Comparison of ENCODE assay signal across 24 cellular contexts in the genomic region with DNA sequence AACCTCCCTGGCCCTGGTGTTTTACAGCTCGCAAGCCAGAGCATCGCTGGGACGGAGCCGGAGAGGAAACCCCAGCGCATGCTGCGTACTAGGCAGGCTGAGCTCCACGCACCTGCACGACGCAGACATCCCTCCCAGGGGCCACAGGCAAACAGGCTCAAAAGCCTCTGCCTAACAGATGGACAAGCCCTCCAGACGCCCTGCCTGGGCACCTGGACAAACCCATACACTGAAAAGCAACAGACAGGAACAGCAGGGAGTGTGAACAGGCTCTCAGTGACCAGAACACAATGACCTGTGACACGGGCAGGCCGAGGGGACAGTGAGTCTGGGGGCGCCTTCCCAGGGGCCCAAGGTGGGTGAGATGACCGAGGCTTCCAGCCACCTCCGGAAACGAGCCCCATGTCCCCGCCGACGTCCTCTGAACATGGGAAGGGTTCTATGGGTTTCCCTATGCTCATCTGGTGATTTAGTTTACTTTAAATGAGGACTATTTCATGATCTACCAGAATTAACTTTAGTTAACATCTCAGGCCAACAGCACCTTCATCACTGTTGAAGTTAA.
"Had no signal": no experiment of that assay in that cellular context is flagged by ENCODE, and none has a peak within 500 bp of the region (broad histone marks: within the 10 kb centered on the region; RNA-seq: fewer than 3 reads in every experiment).

No MANE protein-coding gene starts in this region.

- H3K4me1 Mint-ChIP-seq: neural progenitor cell had no signal

- H3K9me3 Mint-ChIP-seq: activated naive CD4-positive, alpha-beta T cell treated with anti-CD3 and anti-CD28 coated beads, Interleukin-2, amount 50 U/mL, for 72 hours; activated T-helper 1 cell treated with anti-CD3 and anti-CD28 coated beads, Interleukin-12 subunit alpha, Interleukin-12 subunit beta, Interleukin-2, Interleukin-4 antibody, amounts not matched to agents 30 ng/mL and 10 ng/mL and 1 ng/mL, durations not matched to agents 14 hours and 24 hours and 36 hours; central memory CD8-positive, alpha-beta T cell; effector memory CD8-positive, alpha-beta T cell; naive thymus-derived CD8-positive, alpha-beta T cell; neural progenitor cell had no signal

- H3K4me1 ChIP-seq: breast epithelium, neural progenitor cell, testis, vagina had no signal

- H3K27ac ChIP-seq: breast epithelium, dorsolateral prefrontal cortex, esophagus squamous epithelium, neural progenitor cell, spleen, testis, vagina had no signal

- H3K27me3 ChIP-seq: breast epithelium, dorsolateral prefrontal cortex, esophagus squamous epithelium, neural progenitor cell, spleen, testis, vagina had no signal

- ATAC-seq: activated naive CD4-positive, alpha-beta T cell treated with anti-CD3 and anti-CD28 coated beads, Interleukin-2, amount 50 U/mL, for 72 hours; effector memory CD8-positive, alpha-beta T cell; left cardiac atrium; naive thymus-derived CD8-positive, alpha-beta T cell; right cardiac atrium had no signal

- H3K9me3 ChIP-seq: breast epithelium, esophagus squamous epithelium, spleen, testis, vagina had no signal

- H3K27me3 Mint-ChIP-seq: central memory CD8-positive, alpha-beta T cell; effector memory CD8-positive, alpha-beta T cell; naive thymus-derived CD8-positive, alpha-beta T cell had no signal

- H3K4me3 Mint-ChIP-seq: activated T-helper 1 cell treated with anti-CD3 and anti-CD28 coated beads, Interleukin-12 subunit alpha, Interleukin-12 subunit beta, Interleukin-2, Interleukin-4 antibody, amounts not matched to agents 30 ng/mL and 10 ng/mL and 1 ng/mL, durations not matched to agents 14 hours and 24 hours and 36 hours; central memory CD8-positive, alpha-beta T cell; effector memory CD8-positive, alpha-beta T cell; naive thymus-derived CD8-positive, alpha-beta T cell; neural progenitor cell had no signal

- H3K4me3 ChIP-seq: breast epithelium, dorsolateral prefrontal cortex, esophagus squamous epithelium, neural progenitor cell, spleen, testis, vagina had no signal

- H3K36me3 ChIP-seq: breast epithelium had no signal

- DNase-seq: activated CD4-positive, alpha-beta T cell treated with anti-CD3 and anti-CD28 coated beads for 4 hours; activated CD4-positive, alpha-beta T cell treated with anti-CD3 and anti-CD28 coated beads, Interleukin-2, amount 50 U/mL, for 4 hours; activated CD8-positive, alpha-beta memory T cell treated with anti-CD3 and anti-CD28 coated beads, Interleukin-2, amount 50 U/mL, for 4 hours; activated gamma-delta T cell treated with Interleukin-2 at 50 U/mL for 16 hours; activated T-cell treated with anti-CD3 and anti-CD28 coated beads, Interleukin-2, amount 50 U/mL, for 1 hour; effector memory CD8-positive, alpha-beta T cell; esophagus squamous epithelium; left cardiac atrium; midbrain; naive thymus-derived CD8-positive, alpha-beta T cell; occipital lobe; spleen; stimulated activated naive CD4-positive, alpha-beta T cell; T-helper 9 cell; testis; trophoblast cell had no signal

- H3K27ac Mint-ChIP-seq: activated naive CD4-positive, alpha-beta T cell treated with anti-CD3 and anti-CD28 coated beads, Interleukin-2, amount 50 U/mL, for 72 hours; activated T-helper 1 cell treated with anti-CD3 and anti-CD28 coated beads, Interleukin-12 subunit alpha, Interleukin-12 subunit beta, Interleukin-2, Interleukin-4 antibody, amounts not matched to agents 30 ng/mL and 10 ng/mL and 1 ng/mL, durations not matched to agents 14 hours and 24 hours and 36 hours; effector memory CD8-positive, alpha-beta T cell; neural progenitor cell had no signal
